Comparison of ENCODE assay signal across 8 cellular contexts in genomic region chr17:51359055-51359454, GRCh38.
"Had no signal": no experiment of that assay in that cellular context is flagged by ENCODE, and none has a peak within 500 bp of the region (broad histone marks: within the 10 kb centered on the region; RNA-seq: fewer than 3 reads in every experiment).

No MANE protein-coding gene starts in this region.

- H3K4me3 ChIP-seq: GM12878 had no signal

- DNase-seq: GDM1, GF-D8 had no signal

- ATAC-seq: GM12878 had no signal

- FAIRE-seq: G401.6, GM12878, GM12891, GM12892, GM18507, GM19239 had no signal
